Comparison of ENCODE assay signal across 9 cellular contexts in the genomic region with DNA sequence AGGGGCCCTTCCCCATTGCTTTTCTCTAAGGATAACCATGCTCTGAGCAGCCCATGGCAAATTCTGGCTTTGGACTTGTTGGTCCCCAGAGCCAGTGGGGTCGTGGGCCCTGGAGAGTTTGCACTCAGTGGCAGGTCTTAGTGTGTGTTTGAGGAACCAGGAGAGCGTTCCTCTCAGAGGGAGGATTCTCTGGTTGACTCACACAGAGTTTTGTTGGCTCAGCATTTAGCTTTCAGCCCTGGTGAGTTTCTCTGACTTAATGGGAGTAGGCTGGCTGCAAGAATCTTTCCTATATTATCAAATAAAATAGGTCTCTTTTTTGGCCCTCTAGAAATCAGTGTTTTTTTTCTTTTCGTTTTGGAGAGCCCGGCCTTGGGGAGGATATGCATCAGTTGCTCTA. TPM values are rescaled to one million over a fixed set of nuclear protein-coding genes. Genes with fewer than 3 reads are reported as not detected.
DNase-seq lines count a peak whose midpoint lies in the region; ATAC-seq, FAIRE-seq and TF ChIP-seq lines count a peak whose summit lies in the region.
"Had no signal": no experiment of that assay in that cellular context is flagged by ENCODE, and none has a peak within 500 bp of the region (broad histone marks: within the 10 kb centered on the region; RNA-seq: fewer than 3 reads in every experiment).

No MANE protein-coding gene starts in this region.

- no peaks in the 10 kb centered on the region for H3K36me3 ChIP-seq in KMS-11 (ENCODE audit: insufficient read depth)
- no peaks in the 10 kb centered on the region for H3K36me3 ChIP-seq in pancreas

- peak overlapping the region; percentile 65 for H3K9ac ChIP-seq in KMS-11

- intact Hi-C loops in pancreas (cut with DNase I): no loop called here

- H3K27me3 ChIP-seq in KMS-11 (ENCODE audit: insufficient read depth, low read depth) (no peaks in the 10 kb centered on the region), pancreas (no peaks in the 10 kb centered on the region)

- H3K9me3 ChIP-seq in pancreas: no peaks in the 10 kb centered on the region

- H3K4me3 ChIP-seq in KMS-11 (IDR thresholded peaks at IDR 0.05; ENCODE audit: insufficient read depth, low read depth, low read length) (no peak overlapping the region), choroid plexus epithelial cell (ENCODE audit: low read depth, low read length) (no peak overlapping the region), pancreas (no peak overlapping the region)

- ATAC-seq in pancreas (peak in 3 of 4 donors; percentile 14 to 63 (median 18)), HG03097 (IDR thresholded peaks at IDR 0.05; ENCODE audit: low FRiP score, unreplicated experiment) (no peak), HG02938 (IDR thresholded peaks at IDR 0.05; ENCODE audit: unreplicated experiment) (no peak)

- peak overlapping the region; percentile 98 for H3K4me2 ChIP-seq in KMS-11

- H2AFZ ChIP-seq in KMS-11 (ENCODE audit: low read depth): no peak overlapping the region

- FAIRE-seq in GM12891 (lab: Jason Lieb, UNC): peak; percentile 63
- no peak for FAIRE-seq in pancreas (lab: Jason Lieb, UNC)

- H3K27ac ChIP-seq in KMS-11 (peak overlapping the region; percentile 93), pancreas (peak overlapping the region; percentile 53 to 83 (median 78))

- TF ChIP-seq CTCF in KMS-11 (conservative IDR thresholded peaks at IDR 0.05; ENCODE audit: low read depth, low read length): no peak
- TF ChIP-seq CTCF in choroid plexus epithelial cell (conservative IDR thresholded peaks at IDR 0.05; ENCODE audit: low read depth, low read length): no peak
- no peak for TF ChIP-seq CTCF in pancreas (IDR thresholded peaks at IDR 0.05)

- H4K20me1 ChIP-seq in KMS-11 (ENCODE audit: insufficient read depth): no peaks in the 10 kb centered on the region

- no peak for TF ChIP-seq POLR2A in GM12891 (IDR thresholded peaks at IDR 0.05; ENCODE audit: low read depth, low read length)

- WGBS in pancreas, 2 donors: 34 to 45% methylated on average over 4 of the region's 4 CpGs

- H3K4me1 ChIP-seq in KMS-11 (ENCODE audit: low read depth, poor library complexity, severe bottlenecking): peaks cover 79% of the 10 kb centered on the region
- peaks cover 34 to 48% (median 47%) of the 10 kb centered on the region in 3 donors for H3K4me1 ChIP-seq in pancreas

- DNase-seq in GM12891 (ENCODE audit: insufficient read length, low spot score): no peak
- DNase-seq in choroid plexus epithelial cell (ENCODE audit: low read depth): peak; percentile 70
- DNase-seq in pancreas: peak in 1 of 6 donors; percentile 28
- DNase-seq in activated CD4-positive, alpha-beta T cell treated with anti-CD3 and anti-CD28 coated beads, Interleukin-2, amount 50 U/mL, for 48 hours: no peak
- no peak for DNase-seq in 8988T
- DNase-seq: dermis blood vessel endothelial cell had no signal

- peaks cover 82% of the 10 kb centered on the region for H3K79me2 ChIP-seq in KMS-11 (ENCODE audit: insufficient read depth, low read depth)

TF ChIP-seq in GM12891, 5 proteins besides CTCF, POLR2A, EP300 and RAD21:
- no peak for TF ChIP-seq POU2F2 (IDR thresholded peaks at IDR 0.05; ENCODE audit: low read depth, low read length)
- no peak for TF ChIP-seq PAX5 (IDR thresholded peaks at IDR 0.05; ENCODE audit: insufficient read depth, low read length, severe bottlenecking)
- TF ChIP-seq TAF1 (IDR thresholded peaks at IDR 0.05; ENCODE audit: low read depth, low read length): no peak
- TF ChIP-seq POLR2AphosphoS5 (IDR thresholded peaks at IDR 0.05; ENCODE audit: low read depth, low read length): no peak
- TF ChIP-seq SPI1 (IDR thresholded peaks at IDR 0.05; ENCODE audit: low read depth, low read length): peak; percentile 81
TF ChIP-seq in GM12891: peak in this region for 1.

RNA-seq across cellular contexts. Expression of gene ST14, which starts 20.9 kb away (rescaled TPM):
- polyA plus RNA-seq in GM12891 (2012; ENCODE audit: low read depth, missing spikeins): 0.08 TPM
- 100 to 1,000 TPM in 1 of 6 donors, 10 to 100 TPM in 5; 37.5 to 101 (median 48.5) TPM for total RNA-seq in pancreas
- 10 to 100 TPM; 43.8 to 57.9 TPM for polyA plus RNA-seq in pancreas

Comparison
In these comparisons a context has a peak if more than half of its experiments do, and no peak if none do; other contexts are left out.
1. ATAC-seq: peak in pancreas (3 of 4); none in HG03097 (single experiment) and HG02938 (single experiment).